13 cellular contexts compared by ENCODE assay signal in genomic region chr11:127073621-127074020, GRCh38.
DNase-seq lines count a peak whose midpoint lies in the region; ATAC-seq, FAIRE-seq and TF ChIP-seq lines count a peak whose summit lies in the region.
"Had no signal": no experiment of that assay in that cellular context is flagged by ENCODE, and none has a peak within 500 bp of the region (broad histone marks: within the 10 kb centered on the region; RNA-seq: fewer than 3 reads in every experiment).

No MANE protein-coding gene starts in this region.

- H3K79me2 ChIP-seq in HepG2 (ENCODE audit: insufficient read depth, low read length), result no peaks in the 10 kb centered on the region

- H3K4me3 ChIP-seq in GM06990 (replicated peaks; ENCODE audit: low read depth, low read length), result no peak overlapping the region
- H3K4me3 ChIP-seq in HepG2 (replicated peaks in 1 of 3; ENCODE audit: insufficient read depth in 1 of 3, low read depth in 2 of 3, low read length in 3 of 3), result no peak overlapping the region
- H3K4me3 ChIP-seq: K562 had no signal

- no peak for TF ChIP-seq RAD21 in HepG2 (CRISPR knock-in tag; IDR thresholded peaks at IDR 0.05)

- in situ Hi-C loops in HepG2 (cut with HindIII; ENCODE audit: extremely low pct_ligation_motif_present, low pct_unique_long_range_greater_than_20kb), result no loop called here

- H2AFZ ChIP-seq in HepG2 (ENCODE audit: low read length), result no peak overlapping the region

- H3K4me1 Mint-ChIP-seq in WTC11 (peaks cover 16% of the 10 kb centered on the region), CD14-positive monocyte (peaks cover 2% of the 10 kb centered on the region)
- H3K4me1 Mint-ChIP-seq: CD4-positive, alpha-beta memory T cell had no signal

- no peaks in the 10 kb centered on the region for H3K27me3 ChIP-seq in GM06990 (replicated peaks; ENCODE audit: control insufficient read depth, insufficient read depth, low read length)
- 0 out of 5 replicates have a peak, but pooled peaks cover 0 to 4% of the 10 kb centered on the region in 2 experiments for H3K27me3 ChIP-seq in HepG2 (ENCODE audit: control insufficient read depth in 1 of 2, insufficient read depth in 2 of 2, low read length in 2 of 2)

- CTCF ChIA-PET in WTC11 (lab: Charles Lee) (interaction anchor here (1.0 to 3.3 kb wide), 17 partner anchors 9 to 500 kb away, joined by 3 to 31 read pairs (median 5); no protein-coding TSS in a partner anchor), HepG2 (lab: Yijun Ruan, JAX; ENCODE audit: low intra/inter-chr PET ratio, low total read pairs) (interaction anchor here (1.2 kb wide), 1 partner anchor 358 kb away, joined by 4 read pairs; no protein-coding TSS in a partner anchor)

- H4K20me1 ChIP-seq in HepG2 (ENCODE audit: insufficient read depth, low read length), result 0 out of 2 replicates have a peak, but pooled peaks cover 3% of the 10 kb centered on the region

- TF ChIP-seq POLR2A in HepG2 (IDR thresholded peaks at IDR 0.05; ENCODE audit: insufficient read depth in 1 of 2, low read depth in 2 of 2, low read length in 2 of 2), result no peak

- TF ChIP-seq EP300 in HepG2 (IDR thresholded peaks at IDR 0.05; ENCODE audit: low read depth in 2 of 2, low read length in 2 of 2) (no peak), HepG2 (CRISPR knock-in tag; IDR thresholded peaks at IDR 0.05; ENCODE audit: borderline replicate concordance) (no peak)

- no peaks in the 10 kb centered on the region for H3K4me1 ChIP-seq in HepG2 (ENCODE audit: insufficient read depth, low read length)

- H3K9ac ChIP-seq in HepG2 (ENCODE audit: insufficient read depth, low read depth, low read length), result no peak overlapping the region
- H3K9ac ChIP-seq: SK-N-SH had no signal

- 15% methylated on average over 4 of the region's 4 CpGs for WGBS in HepG2 (ENCODE audit: low lambda C conversion rate)

- FAIRE-seq in HepG2 (lab: Jason Lieb, UNC), result no peak
- FAIRE-seq: K562 had no signal

- no peak overlapping the region for H3K27ac ChIP-seq in HepG2 (ENCODE audit: extremely low read length, insufficient read depth, low read length)

- ATAC-seq in WTC11 (peak; percentile 32; the same call in 1 of the 2 replicates), HepG2 (no peak)
- ATAC-seq: HCT116 had no signal

- TF ChIP-seq CTCF in GM06990 (IDR thresholded peaks at IDR 0.05; ENCODE audit: insufficient read depth, low read length, poor library complexity, severe bottlenecking), result no peak
- TF ChIP-seq CTCF in WTC11 (IDR thresholded peaks at IDR 0.05), result no peak
- no peak for TF ChIP-seq CTCF in HepG2 (CRISPR knock-in tag; IDR thresholded peaks at IDR 0.05)
- TF ChIP-seq CTCF in CD14-positive monocyte (IDR thresholded peaks at IDR 0.05), result no peak

- peak; percentile 3 for DNase-seq in GM06990 (ENCODE audit: extremely low read depth, insufficient read length)
- DNase-seq in MV-4-11 (lab: John Stamatoyannopoulos, UW), result peak; percentile 1
- DNase-seq in WTC11 (ENCODE audit: low spot score), result no peak
- DNase-seq in pons (ENCODE audit: low spot score), result peak; percentile 49
- DNase-seq in central memory CD4-positive, alpha-beta T cell, result no peak
- DNase-seq in HepG2 (ENCODE audit: low spot score), result no peak
- DNase-seq in CD14-positive monocyte (ENCODE audit: low spot score), result no peak
- DNase-seq: CD4-positive, alpha-beta memory T cell; Right ventricle myocardium superior; T-helper 1 cell had no signal

- H3K36me3 ChIP-seq in GM06990 (ENCODE audit: control insufficient read depth, insufficient read depth, low read length) (no peaks in the 10 kb centered on the region), HepG2 (replicated peaks in 1 of 2; ENCODE audit: control insufficient read depth in 1 of 2, insufficient read depth in 2 of 2, low read length in 2 of 2) (no peaks in the 10 kb centered on the region)

- no peaks in the 10 kb centered on the region for H3K27me3 Mint-ChIP-seq in WTC11 (ENCODE audit: low read depth)
- peaks cover 0 to 3% (median 3%) of the 10 kb centered on the region in 3 donors for H3K27me3 Mint-ChIP-seq in CD14-positive monocyte (ENCODE audit: low read depth in 3 of 3)

- BruUV-seq in HepG2 (replicated peaks; lab: Mats Ljungman, UMichigan), result no TSS peak

- H3K36me3 Mint-ChIP-seq in WTC11, result no peaks in the 10 kb centered on the region
- H3K36me3 Mint-ChIP-seq in CD14-positive monocyte, result no peaks in the 10 kb centered on the region
- H3K36me3 Mint-ChIP-seq: CD4-positive, alpha-beta memory T cell had no signal

- POLR2A ChIA-PET in WTC11 (lab: Charles Lee), result no interaction called here
- POLR2A ChIA-PET in HepG2 (lab: Yijun Ruan, JAX), result no interaction called here

- no peaks in the 10 kb centered on the region for H3K9me3 Mint-ChIP-seq in WTC11
- H3K9me3 Mint-ChIP-seq in CD14-positive monocyte, result peaks cover 0 to 4% (median 0%) of the 10 kb centered on the region in 7 donors
- H3K9me3 Mint-ChIP-seq: CD4-positive, alpha-beta memory T cell had no signal

- no peak overlapping the region for H3K4me2 ChIP-seq in HepG2 (ENCODE audit: low read depth, low read length)
- H3K4me2 ChIP-seq: SK-N-SH had no signal

- H3K4me3 Mint-ChIP-seq in WTC11 (no peak overlapping the region), CD14-positive monocyte (no peak overlapping the region)
- H3K4me3 Mint-ChIP-seq: CD4-positive, alpha-beta memory T cell had no signal

- H3K27ac Mint-ChIP-seq in WTC11 (no peak overlapping the region), CD14-positive monocyte (no peak overlapping the region)
- H3K27ac Mint-ChIP-seq: CD4-positive, alpha-beta memory T cell had no signal

- intact Hi-C loops in HepG2 (cut with micrococcal nuclease; ENCODE audit: unreplicated experiment) (loop anchor here (10.0 kb wide), 1 partner anchor 469 kb away; no protein-coding TSS in a partner anchor), CD14-positive monocyte (cut with micrococcal nuclease) (loop anchor here in 1 of 2 donors (5.0 kb wide), 1 partner anchor 51 kb away; no protein-coding TSS in a partner anchor)

- no peaks in the 10 kb centered on the region for H3K9me3 ChIP-seq in HepG2 (ENCODE audit: low read length)
- H3K9me3 ChIP-seq: SK-N-SH had no signal

TF ChIP-seq in WTC11, 78 proteins besides CTCF, POLR2A, EP300 and RAD21 (continues in another document):
- TF ChIP-seq ESRRA (CRISPR knock-in tag; IDR thresholded peaks at IDR 0.05; ENCODE audit: borderline replicate concordance) (no peak), EMX1 (CRISPR knock-in tag; IDR thresholded peaks at IDR 0.05) (no peak), NR1H2 (CRISPR knock-in tag; IDR thresholded peaks at IDR 0.05) (no peak), ZNF138 (CRISPR knock-in tag; conservative IDR thresholded peaks at IDR 0.05) (no peak), E2F5 (CRISPR knock-in tag; IDR thresholded peaks at IDR 0.05) (no peak), OVOL2 (CRISPR knock-in tag; IDR thresholded peaks at IDR 0.05; ENCODE audit: borderline replicate concordance) (no peak), SMAD4 (CRISPR knock-in tag; IDR thresholded peaks at IDR 0.05) (no peak), NFYB (CRISPR knock-in tag; conservative IDR thresholded peaks at IDR 0.05; ENCODE audit: low read depth) (no peak), SP1 (CRISPR knock-in tag; conservative IDR thresholded peaks at IDR 0.05) (no peak), MYBL2 (CRISPR knock-in tag; IDR thresholded peaks at IDR 0.05) (no peak)

TF ChIP-seq in HepG2, 621 proteins besides CTCF, POLR2A, EP300 and RAD21 (continues in another document):
- no peak for TF ChIP-seq ZNF18 (CRISPR knock-in tag; IDR thresholded peaks at IDR 0.05; ENCODE audit: insufficient replicate concordance)
- TF ChIP-seq ZNF512B (CRISPR knock-in tag; IDR thresholded peaks at IDR 0.05; ENCODE audit: borderline replicate concordance), result no peak
- TF ChIP-seq ZNF20 (CRISPR knock-in tag; IDR thresholded peaks at IDR 0.05), result no peak
- TF ChIP-seq ZMYM4 (CRISPR knock-in tag; IDR thresholded peaks at IDR 0.05), result no peak
- no peak for TF ChIP-seq MXD4 (CRISPR knock-in tag; IDR thresholded peaks at IDR 0.05)
- no peak for TF ChIP-seq RELA (CRISPR knock-in tag; IDR thresholded peaks at IDR 0.05)
- no peak for TF ChIP-seq BCL3 (CRISPR knock-in tag; IDR thresholded peaks at IDR 0.05)

Comparison
In these comparisons a context has a peak if more than half of its experiments do, and no peak if none do; other contexts are left out.
1. DNase-seq: peak in GM06990 (single experiment), MV-4-11 (single experiment) and pons (single experiment); none in WTC11 (single experiment), central memory CD4-positive, alpha-beta T cell (single experiment), HepG2 (single experiment) and CD14-positive monocyte (single experiment).